ENCODE assay signal across 1 cellular context in genomic region chr6:3382399-3383279, GRCh38.
TF ChIP-seq lines count a peak whose summit lies in the region.

No MANE protein-coding gene starts in this region.

TF ChIP-seq in HepG2, 621 proteins besides CTCF, POLR2A, EP300 and RAD21 (continued from another document and continues in another):
- peak; percentile 56; the same call in 1 of the 2 replicates for TF ChIP-seq SOX13 (IDR thresholded peaks at IDR 0.05)
- peak in 1 of 2 experiments; percentile 80; a peak in 2 of 4 replicates for TF ChIP-seq SOX13 (CRISPR knock-in tag; conservative IDR thresholded peaks at IDR 0.05 in 1 of 2, IDR thresholded peaks at IDR 0.05 in 1 of 2)
- peak; percentile 32; the same call in 1 of the 2 replicates for TF ChIP-seq CREB1 (IDR thresholded peaks at IDR 0.05)
- TF ChIP-seq CREB1 (CRISPR knock-in tag; IDR thresholded peaks at IDR 0.05) = no peak
- TF ChIP-seq, protein P1, sequence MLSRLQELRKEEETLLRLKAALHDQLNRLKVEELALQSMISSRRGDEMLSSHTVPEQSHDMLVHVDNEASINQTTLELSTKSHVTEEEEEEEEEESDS (CRISPR knock-in tag; IDR thresholded peaks at IDR 0.05; ENCODE audit: borderline replicate concordance) = no peak
- no peak for TF ChIP-seq NFE2L2 (IDR thresholded peaks at IDR 0.05; ENCODE audit: low read length)
- no peak for TF ChIP-seq PAWR (CRISPR knock-in tag; IDR thresholded peaks at IDR 0.05; ENCODE audit: borderline replicate concordance)
- TF ChIP-seq, protein P2, sequence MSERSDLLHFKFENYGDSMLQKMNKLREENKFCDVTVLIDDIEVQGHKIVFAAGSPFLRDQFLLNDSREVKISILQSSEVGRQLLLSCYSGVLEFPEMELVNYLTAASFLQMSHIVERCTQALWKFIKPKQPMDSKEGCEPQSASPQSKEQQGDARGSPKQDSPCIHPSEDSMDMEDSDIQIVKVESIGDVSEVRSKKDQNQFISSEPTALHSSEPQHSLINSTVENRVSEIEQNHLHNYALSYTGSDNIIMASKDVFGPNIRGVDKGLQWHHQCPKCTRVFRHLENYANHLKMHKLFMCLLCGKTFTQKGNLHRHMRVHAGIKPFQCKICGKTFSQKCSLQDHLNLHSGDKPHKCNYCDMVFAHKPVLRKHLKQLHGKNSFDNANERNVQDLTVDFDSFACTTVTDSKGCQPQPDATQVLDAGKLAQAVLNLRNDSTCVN (CRISPR knock-in tag; IDR thresholded peaks at IDR 0.05; ENCODE audit: borderline replicate concordance) = no peak
- TF ChIP-seq RNF2 (conservative IDR thresholded peaks at IDR 0.05; ENCODE audit: low read depth) = no peak
- no peak for TF ChIP-seq HNRNPL (IDR thresholded peaks at IDR 0.05; ENCODE audit: low read depth, low read length)
- TF ChIP-seq ZC3H4 (CRISPR knock-in tag; IDR thresholded peaks at IDR 0.05; ENCODE audit: borderline replicate concordance) = no peak
- TF ChIP-seq, protein P3, sequence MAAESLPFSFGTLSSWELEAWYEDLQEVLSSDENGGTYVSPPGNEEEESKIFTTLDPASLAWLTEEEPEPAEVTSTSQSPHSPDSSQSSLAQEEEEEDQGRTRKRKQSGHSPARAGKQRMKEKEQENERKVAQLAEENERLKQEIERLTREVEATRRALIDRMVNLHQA (CRISPR knock-in tag; IDR thresholded peaks at IDR 0.05) = no peak
- TF ChIP-seq, protein P4, sequence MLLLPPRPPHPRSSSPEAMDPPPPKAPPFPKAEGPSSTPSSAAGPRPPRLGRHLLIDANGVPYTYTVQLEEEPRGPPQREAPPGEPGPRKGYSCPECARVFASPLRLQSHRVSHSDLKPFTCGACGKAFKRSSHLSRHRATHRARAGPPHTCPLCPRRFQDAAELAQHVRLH (CRISPR knock-in tag; IDR thresholded peaks at IDR 0.05; ENCODE audit: borderline replicate concordance, low read depth) = no peak
- no peak for TF ChIP-seq ZBTB39 (CRISPR knock-in tag; IDR thresholded peaks at IDR 0.05)
- TF ChIP-seq ZKSCAN1 (IDR thresholded peaks at IDR 0.05; ENCODE audit: low read length) = peak; percentile 66
- TF ChIP-seq SPEN (CRISPR knock-in tag; IDR thresholded peaks at IDR 0.05; ENCODE audit: low read depth) = no peak; the same call in 1 of the 2 replicates
- TF ChIP-seq ZBTB25 (CRISPR knock-in tag; IDR thresholded peaks at IDR 0.05) = peak; percentile 72
- peak; percentile 57; the same call in 1 of the 2 replicates for TF ChIP-seq CEBPG (CRISPR knock-in tag; IDR thresholded peaks at IDR 0.05)
- TF ChIP-seq ZNF552 (CRISPR knock-in tag; IDR thresholded peaks at IDR 0.05; ENCODE audit: borderline replicate concordance) = no peak
- no peak for TF ChIP-seq PHF20 (CRISPR knock-in tag; IDR thresholded peaks at IDR 0.05)
- TF ChIP-seq ZFAT (CRISPR knock-in tag; conservative IDR thresholded peaks at IDR 0.05) = no peak
- peak; percentile 85; the same call in 1 of the 2 replicates for TF ChIP-seq HIC2 (CRISPR knock-in tag; IDR thresholded peaks at IDR 0.05; ENCODE audit: low read depth)
- TF ChIP-seq RAD51 (IDR thresholded peaks at IDR 0.05; ENCODE audit: borderline replicate concordance) = no peak
- TF ChIP-seq ELF3 (CRISPR knock-in tag; IDR thresholded peaks at IDR 0.05) = peak; percentile 42
- TF ChIP-seq IKZF5 (CRISPR knock-in tag; IDR thresholded peaks at IDR 0.05) = no peak; the same call in 1 of the 2 replicates
- TF ChIP-seq ZNF235 (CRISPR knock-in tag; IDR thresholded peaks at IDR 0.05; ENCODE audit: borderline replicate concordance) = no peak
- TF ChIP-seq, protein P5, sequence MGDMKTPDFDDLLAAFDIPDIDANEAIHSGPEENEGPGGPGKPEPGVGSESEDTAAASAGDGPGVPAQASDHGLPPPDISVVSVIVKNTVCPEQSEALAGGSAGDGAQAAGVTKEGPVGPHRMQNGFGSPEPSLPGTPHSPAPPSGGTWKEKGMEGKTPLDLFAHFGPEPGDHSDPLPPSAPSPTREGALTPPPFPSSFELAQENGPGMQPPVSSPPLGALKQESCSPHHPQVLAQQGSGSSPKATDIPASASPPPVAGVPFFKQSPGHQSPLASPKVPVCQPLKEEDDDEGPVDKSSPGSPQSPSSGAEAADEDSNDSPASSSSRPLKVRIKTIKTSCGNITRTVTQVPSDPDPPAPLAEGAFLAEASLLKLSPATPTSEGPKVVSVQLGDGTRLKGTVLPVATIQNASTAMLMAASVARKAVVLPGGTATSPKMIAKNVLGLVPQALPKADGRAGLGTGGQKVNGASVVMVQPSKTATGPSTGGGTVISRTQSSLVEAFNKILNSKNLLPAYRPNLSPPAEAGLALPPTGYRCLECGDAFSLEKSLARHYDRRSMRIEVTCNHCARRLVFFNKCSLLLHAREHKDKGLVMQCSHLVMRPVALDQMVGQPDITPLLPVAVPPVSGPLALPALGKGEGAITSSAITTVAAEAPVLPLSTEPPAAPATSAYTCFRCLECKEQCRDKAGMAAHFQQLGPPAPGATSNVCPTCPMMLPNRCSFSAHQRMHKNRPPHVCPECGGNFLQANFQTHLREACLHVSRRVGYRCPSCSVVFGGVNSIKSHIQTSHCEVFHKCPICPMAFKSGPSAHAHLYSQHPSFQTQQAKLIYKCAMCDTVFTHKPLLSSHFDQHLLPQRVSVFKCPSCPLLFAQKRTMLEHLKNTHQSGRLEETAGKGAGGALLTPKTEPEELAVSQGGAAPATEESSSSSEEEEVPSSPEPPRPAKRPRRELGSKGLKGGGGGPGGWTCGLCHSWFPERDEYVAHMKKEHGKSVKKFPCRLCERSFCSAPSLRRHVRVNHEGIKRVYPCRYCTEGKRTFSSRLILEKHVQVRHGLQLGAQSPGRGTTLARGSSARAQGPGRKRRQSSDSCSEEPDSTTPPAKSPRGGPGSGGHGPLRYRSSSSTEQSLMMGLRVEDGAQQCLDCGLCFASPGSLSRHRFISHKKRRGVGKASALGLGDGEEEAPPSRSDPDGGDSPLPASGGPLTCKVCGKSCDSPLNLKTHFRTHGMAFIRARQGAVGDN (CRISPR knock-in tag; IDR thresholded peaks at IDR 0.05) = no peak
- TF ChIP-seq ZNF543 (CRISPR knock-in tag; IDR thresholded peaks at IDR 0.05) = no peak
- TF ChIP-seq HHEX (CRISPR knock-in tag; IDR thresholded peaks at IDR 0.05) = 0 out of 2 replicates have a peak, but pooled peaks have one; percentile 24
- peak; percentile 92 for TF ChIP-seq ZNF280D (CRISPR knock-in tag; IDR thresholded peaks at IDR 0.05)
- no peak for TF ChIP-seq FIP1L1 (IDR thresholded peaks at IDR 0.05; ENCODE audit: borderline replicate concordance, insufficient read depth, low read depth, low read length)
- TF ChIP-seq, protein P6, sequence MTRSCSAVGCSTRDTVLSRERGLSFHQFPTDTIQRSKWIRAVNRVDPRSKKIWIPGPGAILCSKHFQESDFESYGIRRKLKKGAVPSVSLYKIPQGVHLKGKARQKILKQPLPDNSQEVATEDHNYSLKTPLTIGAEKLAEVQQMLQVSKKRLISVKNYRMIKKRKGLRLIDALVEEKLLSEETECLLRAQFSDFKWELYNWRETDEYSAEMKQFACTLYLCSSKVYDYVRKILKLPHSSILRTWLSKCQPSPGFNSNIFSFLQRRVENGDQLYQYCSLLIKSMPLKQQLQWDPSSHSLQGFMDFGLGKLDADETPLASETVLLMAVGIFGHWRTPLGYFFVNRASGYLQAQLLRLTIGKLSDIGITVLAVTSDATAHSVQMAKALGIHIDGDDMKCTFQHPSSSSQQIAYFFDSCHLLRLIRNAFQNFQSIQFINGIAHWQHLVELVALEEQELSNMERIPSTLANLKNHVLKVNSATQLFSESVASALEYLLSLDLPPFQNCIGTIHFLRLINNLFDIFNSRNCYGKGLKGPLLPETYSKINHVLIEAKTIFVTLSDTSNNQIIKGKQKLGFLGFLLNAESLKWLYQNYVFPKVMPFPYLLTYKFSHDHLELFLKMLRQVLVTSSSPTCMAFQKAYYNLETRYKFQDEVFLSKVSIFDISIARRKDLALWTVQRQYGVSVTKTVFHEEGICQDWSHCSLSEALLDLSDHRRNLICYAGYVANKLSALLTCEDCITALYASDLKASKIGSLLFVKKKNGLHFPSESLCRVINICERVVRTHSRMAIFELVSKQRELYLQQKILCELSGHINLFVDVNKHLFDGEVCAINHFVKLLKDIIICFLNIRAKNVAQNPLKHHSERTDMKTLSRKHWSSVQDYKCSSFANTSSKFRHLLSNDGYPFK (CRISPR knock-in tag; IDR thresholded peaks at IDR 0.05; ENCODE audit: borderline replicate concordance) = no peak
- TF ChIP-seq MLXIP (CRISPR knock-in tag; IDR thresholded peaks at IDR 0.05; ENCODE audit: borderline replicate concordance) = no peak
- TF ChIP-seq SIN3A (IDR thresholded peaks at IDR 0.05; ENCODE audit: borderline replicate concordance, low read depth, low read length) = no peak
- peak; percentile 35; the same call in 1 of the 2 replicates for TF ChIP-seq CEBPB (IDR thresholded peaks at IDR 0.05; ENCODE audit: borderline replicate concordance, low read depth, low read length)
- TF ChIP-seq ZNF230 (CRISPR knock-in tag; IDR thresholded peaks at IDR 0.05) = no peak
